Comparison of ENCODE assay signal across 9 cellular contexts in genomic region chr1:222817529-222817928, GRCh38. TPM values are rescaled to one million over a fixed set of nuclear protein-coding genes. Genes with fewer than 3 reads are reported as not detected.
DNase-seq lines count a peak whose midpoint lies in the region; ATAC-seq, FAIRE-seq and TF ChIP-seq lines count a peak whose summit lies in the region.
"Had no signal": no experiment of that assay in that cellular context is flagged by ENCODE, and none has a peak within 500 bp of the region (broad histone marks: within the 10 kb centered on the region; RNA-seq: fewer than 3 reads in every experiment).

No MANE protein-coding gene starts in this region.

- 57 to 76% methylated on average over 1 of the region's 1 CpG for WGBS in lung, 2 donors

- H3K4me1 ChIP-seq in astrocyte (ENCODE audit: insufficient read depth, low read length) (peaks cover 40% of the 10 kb centered on the region), lung (ENCODE audit: control insufficient read depth in 2 of 2, insufficient read depth in 2 of 2, low read length in 2 of 2) (peaks cover 3 to 6% of the 10 kb centered on the region in 2 donors), vagina (peaks cover 11% of the 10 kb centered on the region)

- H3K4me3 ChIP-seq in astrocyte (ENCODE audit: insufficient read depth, low read depth, low read length) (peak overlapping the region; percentile 27), lung (no peak overlapping the region), vagina (no peak overlapping the region)

- H3K27me3 Mint-ChIP-seq in astrocyte (ENCODE audit: low read depth, unreplicated experiment) = no peaks in the 10 kb centered on the region

- peak overlapping the region; percentile 34 for H3K27ac Mint-ChIP-seq in astrocyte (ENCODE audit: unreplicated experiment)

- peak; percentile 41 for FAIRE-seq in astrocyte (lab: Jason Lieb, UNC)

- no peak for TF ChIP-seq CTCF in astrocyte (IDR thresholded peaks at IDR 0.05; ENCODE audit: insufficient read depth, low read depth, low read length)
- TF ChIP-seq CTCF in lung (IDR thresholded peaks at IDR 0.05; ENCODE audit: control extremely low read depth, extremely low read depth) = no peak
- no peak for TF ChIP-seq CTCF in vagina (IDR thresholded peaks at IDR 0.05)

- no peaks in the 10 kb centered on the region for H3K9me3 Mint-ChIP-seq in astrocyte (ENCODE audit: unreplicated experiment)

- no peaks in the 10 kb centered on the region for H3K9me3 ChIP-seq in astrocyte (ENCODE audit: insufficient read depth, low read depth, low read length)
- H3K9me3 ChIP-seq in lung (ENCODE audit: control insufficient read depth in 2 of 2, insufficient read depth in 1 of 2, low read length in 1 of 2) = no peaks in the 10 kb centered on the region
- no peaks in the 10 kb centered on the region for H3K9me3 ChIP-seq in vagina

- no peak for TF ChIP-seq POLR2A in vagina (IDR thresholded peaks at IDR 0.05)

- no peaks in the 10 kb centered on the region for H3K36me3 Mint-ChIP-seq in astrocyte (ENCODE audit: low read depth, unreplicated experiment)

- no peaks in the 10 kb centered on the region for H3K36me3 ChIP-seq in astrocyte (ENCODE audit: insufficient read depth, low read length)
- H3K36me3 ChIP-seq in lung (ENCODE audit: control insufficient read depth in 2 of 2, insufficient read depth in 2 of 2, low read length in 2 of 2) = no peaks in the 10 kb centered on the region
- no peaks in the 10 kb centered on the region for H3K36me3 ChIP-seq in vagina

- peak overlapping the region; percentile 21 for H3K4me3 Mint-ChIP-seq in astrocyte (ENCODE audit: unreplicated experiment)

- H2AFZ ChIP-seq in astrocyte (ENCODE audit: low read depth, low read length) = no peak overlapping the region

- DNase-seq in Right ventricle myocardium superior (no peak), Right ventricle myocardium inferior (ENCODE audit: missing footprints) (no peak), astrocyte (ENCODE audit: low read depth) (peak; percentile 97), lung (ENCODE audit: low spot score) (no peak), vagina (ENCODE audit: extremely low spot score in 2 of 2) (no peak), occipital lobe (lab: John Stamatoyannopoulos, UW) (no peak)

- peaks cover 25% of the 10 kb centered on the region for H3K4me1 Mint-ChIP-seq in astrocyte (ENCODE audit: low read depth, unreplicated experiment)

- H3K27me3 ChIP-seq in astrocyte (ENCODE audit: insufficient read depth, low read length) (no peaks in the 10 kb centered on the region), lung (ENCODE audit: control insufficient read depth, insufficient read depth) (no peaks in the 10 kb centered on the region), vagina (no peaks in the 10 kb centered on the region)

- H3K27ac ChIP-seq in astrocyte (ENCODE audit: low read depth, low read length) (peak overlapping the region; percentile 49), lung (ENCODE audit: low read depth in 1 of 2, low read length in 1 of 2) (peak overlapping the region in 1 of 2 donors; percentile 33), vagina (peak overlapping the region; percentile 39)
- H3K27ac ChIP-seq: C4-2B had no signal

- H3K9ac ChIP-seq in astrocyte (ENCODE audit: low read length) = no peak overlapping the region

- H3K4me2 ChIP-seq in astrocyte (ENCODE audit: low read length) = peak overlapping the region; percentile 94

- peaks cover 66% of the 10 kb centered on the region for H3K79me2 ChIP-seq in astrocyte (ENCODE audit: insufficient read depth, low read length)

- peaks cover 7% of the 10 kb centered on the region for H4K20me1 ChIP-seq in astrocyte (ENCODE audit: insufficient read depth, low read length)

- peak; percentile 5 for ATAC-seq in Right ventricle myocardium superior (ENCODE audit: poor library complexity)
- ATAC-seq in Right ventricle myocardium inferior = no peak
- ATAC-seq in lung (ENCODE audit: insufficient read depth, low FRiP score) = peak; percentile 56
- no peak for ATAC-seq in GM21576 (IDR thresholded peaks at IDR 0.05; ENCODE audit: unreplicated experiment)
- ATAC-seq in HG03460 (IDR thresholded peaks at IDR 0.05; ENCODE audit: unreplicated experiment) = no peak

- intact Hi-C loops in Right ventricle myocardium superior (cut with DNase I) = no loop called here
- intact Hi-C loops in Right ventricle myocardium inferior (cut with DNase I) = loop anchor here (5.0 to 10.0 kb wide), 2 partner anchors 107 to 260 kb away; no protein-coding TSS in a partner anchor
- intact Hi-C loops in vagina (cut with DNase I) = no loop called here

RNA-seq across cellular contexts. Expression of gene DISP1, which starts 2.7 kb away (rescaled TPM):
- total RNA-seq in Right ventricle myocardium superior (5.1 TPM), Right ventricle myocardium inferior (7.2 TPM), astrocyte (4.1 and 4.8 TPM in 2 replicates), lung (10 to 100 TPM; 12.8 to 25.7 TPM), vagina (8.3 TPM), occipital lobe (12.2 TPM)
- polyA plus RNA-seq in lung = 1 to 10 TPM; 4.4 to 4.7 TPM

Comparison
In these comparisons a context has a peak if more than half of its experiments do, and no peak if none do; other contexts are left out.
1. ATAC-seq: peak in Right ventricle myocardium superior (single experiment) and lung (single experiment); none in Right ventricle myocardium inferior (single experiment), GM21576 (single experiment) and HG03460 (single experiment).